ENCODE assay signal across 8 cellular contexts in the genomic region with DNA sequence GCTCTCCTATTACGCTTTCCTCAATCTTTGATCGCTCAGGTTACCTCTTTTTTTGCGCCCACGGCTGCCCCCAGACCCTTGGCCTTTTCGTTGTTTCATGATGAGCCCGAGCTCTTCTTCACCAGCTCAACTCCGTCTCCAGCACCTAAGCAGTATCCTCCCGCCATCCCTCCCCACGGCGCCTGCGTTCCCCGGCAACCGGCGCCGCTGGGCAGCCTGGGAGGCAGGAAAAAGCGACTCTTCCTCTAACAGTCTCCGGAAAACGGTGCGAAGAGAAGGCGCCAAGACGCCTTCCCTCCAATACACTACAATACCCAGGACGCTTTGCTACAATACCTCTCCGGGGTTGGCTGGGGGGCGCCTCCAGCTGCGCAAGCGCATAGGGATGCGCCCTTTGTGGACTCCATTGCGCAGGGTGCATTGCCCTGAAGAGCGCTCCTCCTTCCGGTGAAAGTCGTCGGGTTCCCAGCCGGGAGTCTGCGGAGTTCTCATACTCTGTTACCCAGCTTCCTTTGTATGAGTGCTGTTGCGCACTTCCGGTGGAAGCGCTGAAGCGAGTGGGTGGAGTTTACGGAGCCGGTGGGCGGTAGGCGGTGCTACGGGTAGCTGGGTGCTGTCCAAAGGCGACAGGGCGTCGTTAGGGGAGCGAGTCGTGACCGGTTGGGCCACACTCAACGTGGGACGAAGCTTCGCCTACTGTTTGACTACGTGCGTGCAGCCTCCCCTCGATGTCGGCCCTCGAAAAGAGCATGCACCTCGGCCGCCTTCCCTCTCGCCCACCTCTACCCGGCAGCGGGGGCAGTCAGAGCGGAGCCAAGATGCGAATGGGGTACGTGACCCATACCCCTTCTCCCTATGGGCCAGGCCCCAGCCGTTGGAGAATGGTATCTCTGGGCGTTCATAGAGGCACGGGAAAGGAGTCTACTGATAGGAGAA. TPM values are rescaled to one million over a fixed set of nuclear protein-coding genes. Genes with fewer than 3 reads are reported as not detected.
DNase-seq lines count a peak whose midpoint lies in the region; ATAC-seq and TF ChIP-seq lines count a peak whose summit lies in the region.

A gene with protein sequence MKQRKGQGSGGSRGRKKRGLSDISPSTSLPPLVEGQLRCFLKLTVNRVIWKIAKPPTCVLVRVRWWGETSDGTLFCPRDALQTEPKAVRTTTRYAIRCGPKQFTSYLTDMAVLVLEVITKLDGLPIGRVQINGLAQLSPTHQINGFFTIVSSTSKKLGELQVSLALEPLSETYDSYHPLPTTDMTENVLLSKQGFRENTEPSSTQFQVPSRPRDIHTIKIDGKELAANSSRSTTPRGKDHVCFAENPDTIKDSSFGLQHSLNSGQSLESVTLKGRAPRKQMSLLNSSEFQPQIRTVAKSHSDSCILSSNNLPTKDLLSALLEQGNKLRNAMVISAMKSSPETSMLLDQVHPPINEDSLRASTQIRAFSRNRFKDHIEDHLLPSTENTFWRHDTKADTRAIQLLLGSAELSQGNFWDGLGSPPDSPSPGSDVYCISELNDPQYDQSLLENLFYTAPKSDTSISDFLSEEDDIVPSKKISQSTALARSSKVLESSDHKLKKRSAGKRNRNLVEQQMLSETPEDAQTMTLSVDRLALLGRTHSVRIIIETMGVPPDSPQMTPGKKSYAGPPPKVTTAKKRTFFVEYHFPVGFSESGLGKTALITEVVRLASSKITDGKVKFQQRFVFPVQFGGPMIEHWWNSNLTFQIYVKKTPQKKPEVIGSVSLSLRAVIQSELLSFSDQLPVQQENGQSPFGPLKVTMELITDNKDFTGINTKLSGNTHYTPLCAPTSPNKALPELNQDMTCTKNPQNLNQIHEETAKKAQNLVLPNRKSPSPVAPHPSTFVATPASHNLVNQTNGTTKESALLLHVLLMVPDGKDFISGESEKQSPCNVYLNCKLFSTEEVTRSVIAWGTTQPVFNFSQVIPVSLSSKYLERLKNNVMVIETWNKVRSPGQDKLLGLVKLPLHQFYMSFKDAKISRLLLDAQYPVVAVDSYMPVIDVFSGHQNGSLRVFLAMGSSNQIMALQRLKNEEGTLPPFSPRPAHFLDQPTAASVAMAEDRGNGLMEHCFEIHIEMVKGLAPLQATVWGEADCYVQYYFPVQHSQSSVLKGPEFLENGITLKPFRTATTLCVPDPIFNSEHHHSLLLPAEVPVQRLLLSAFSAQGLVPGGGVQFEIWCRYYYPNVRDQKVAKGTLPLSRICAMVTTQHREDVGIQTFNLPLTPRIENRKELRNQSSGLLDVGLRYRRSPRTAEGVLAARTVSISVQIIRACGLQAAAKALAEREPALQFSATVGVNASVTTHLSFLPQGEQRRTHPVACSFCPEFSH (N-terminal part only) (minus strand): TSS at position 309 of the 936 bp plus-strand sequence. CDS start 210 bp downstream, at position 99.
A gene with protein sequence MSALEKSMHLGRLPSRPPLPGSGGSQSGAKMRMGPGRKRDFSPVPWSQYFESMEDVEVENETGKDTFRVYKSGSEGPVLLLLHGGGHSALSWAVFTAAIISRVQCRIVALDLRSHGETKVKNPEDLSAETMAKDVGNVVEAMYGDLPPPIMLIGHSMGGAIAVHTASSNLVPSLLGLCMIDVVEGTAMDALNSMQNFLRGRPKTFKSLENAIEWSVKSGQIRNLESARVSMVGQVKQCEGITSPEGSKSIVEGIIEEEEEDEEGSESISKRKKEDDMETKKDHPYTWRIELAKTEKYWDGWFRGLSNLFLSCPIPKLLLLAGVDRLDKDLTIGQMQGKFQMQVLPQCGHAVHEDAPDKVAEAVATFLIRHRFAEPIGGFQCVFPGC (plus strand): TSS at position 596 of the 936 bp plus-strand sequence. CDS start 133 bp downstream, at position 729.

- H3K4me3 ChIP-seq in upper lobe of right lung = peak within 1 kb of the TSS; percentile 88

- TF ChIP-seq POLR2A in GM15510 (IDR thresholded peaks at IDR 0.05; ENCODE audit: borderline replicate concordance, extremely low read depth, insufficient read length) = peak; percentile 82

- peaks cover 27% of the 10 kb centered on the region for H3K4me1 ChIP-seq in upper lobe of right lung

- TF ChIP-seq CTCF in upper lobe of right lung (IDR thresholded peaks at IDR 0.05) = peak; percentile 48

- no peaks in the 10 kb centered on the region for H3K27me3 ChIP-seq in upper lobe of right lung

- DNase-seq in NCI-H146 treated with DMSO at 0.1 percent for 48 hours (lab: John Stamatoyannopoulos, UW; ENCODE audit: unreplicated experiment) (peak; percentile 98), T-helper 1 cell (peak; percentile 96 to 100 (median 97)), amniotic stem cell (lab: John Stamatoyannopoulos, UW) (peak; percentile 98), left cardiac atrium (peak; percentile 98), posterior vena cava (ENCODE audit: low spot score) (peak; percentile 100), upper lobe of right lung (peak; percentile 98)

- peak; percentile 89 for ATAC-seq in HG02884 (IDR thresholded peaks at IDR 0.05; ENCODE audit: unreplicated experiment)
- peak; percentile 99 for ATAC-seq in left cardiac atrium
- peak; percentile 98 for ATAC-seq in upper lobe of right lung

- no peaks in the 10 kb centered on the region for H3K9me3 ChIP-seq in upper lobe of right lung

- H3K27ac ChIP-seq in upper lobe of right lung = peak within 1 kb of the TSS; percentile 91

- intact Hi-C loops in left cardiac atrium (cut with DNase I) = no loop called here
- intact Hi-C loops in posterior vena cava (cut with DNase I) = no loop called here
- intact Hi-C loops in upper lobe of right lung (cut with DNase I) = no loop called here

- peaks cover 20% of the 10 kb centered on the region for H3K36me3 ChIP-seq in upper lobe of right lung

RNA-seq across cellular contexts. Expression of the first gene that starts in this region (rescaled TPM):
- total RNA-seq in left cardiac atrium (10 to 100 TPM; 12.2 to 17.9 TPM), posterior vena cava (10 to 100 TPM; 14.5 to 16.9 TPM), upper lobe of right lung (26.8 TPM)

RNA-seq across cellular contexts. Expression of the second gene that starts in this region (rescaled TPM):
- total RNA-seq in left cardiac atrium (10 to 100 TPM; 26.9 to 31.7 TPM), posterior vena cava (10 to 100 TPM; 30.0 to 34.0 TPM), upper lobe of right lung (32.0 TPM)

Comparison
In these comparisons a context has a peak if more than half of its experiments do, and no peak if none do; other contexts are left out.
1. Peak in every context shown above with its lines: DNase-seq, ATAC-seq, H3K4me3 ChIP-seq and H3K27ac ChIP-seq.